Comparison of ENCODE assay signal across 8 cellular contexts in the genomic region with DNA sequence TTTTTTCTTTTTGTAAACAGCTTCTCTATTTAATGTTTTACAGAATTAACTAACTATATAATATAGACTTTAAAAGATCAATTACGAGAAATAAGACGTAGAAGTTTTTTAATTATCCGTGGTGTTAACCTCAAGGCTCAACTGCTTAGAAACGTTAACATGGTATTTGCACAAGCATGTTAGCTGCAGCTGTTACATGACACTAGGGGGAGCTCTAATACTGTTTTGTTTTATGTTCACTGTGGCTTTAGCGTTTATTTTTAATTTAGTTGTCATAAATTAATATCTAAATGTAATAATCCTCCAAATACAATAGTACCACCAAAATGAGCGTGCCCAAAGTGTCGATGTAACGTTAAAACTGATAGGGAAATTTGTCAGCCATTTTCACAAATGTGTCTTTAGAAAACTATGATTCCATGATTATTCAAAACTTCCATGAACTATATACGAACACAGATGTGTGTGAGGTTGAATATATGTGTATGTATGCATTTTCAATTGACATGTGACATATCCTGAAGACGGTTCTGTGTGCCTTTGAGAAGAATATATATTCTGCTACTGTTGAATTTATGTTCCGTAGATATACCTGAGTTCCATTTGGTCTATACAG.
DNase-seq lines count a peak whose midpoint lies in the region; ATAC-seq and TF ChIP-seq lines count a peak whose summit lies in the region.

No MANE protein-coding gene starts in this region.

- H3K4me1 Mint-ChIP-seq in HFFc6 (ENCODE audit: low read depth) = no peaks in the 10 kb centered on the region
- no peaks in the 10 kb centered on the region for H3K4me1 Mint-ChIP-seq in activated T-helper 2 cell treated with anti-CD3 and anti-CD28 coated beads, Interferon-gamma antibody, Interleukin-2, Interleukin-4, amounts not matched to agents 10 μg/mL and 5 μg/mL and 100 μg/mL, durations not matched to agents 14 hours and 24 hours and 36 hours (ENCODE audit: low read depth)

- intact Hi-C loops in left lung (cut with DNase I) = no loop called here
- intact Hi-C loops in activated T-helper 2 cell treated with anti-CD3 and anti-CD28 coated beads, Interferon-gamma antibody, Interleukin-2, Interleukin-4, amounts not matched to agents 10 μg/mL and 5 μg/mL and 100 μg/mL, durations not matched to agents 14 hours and 24 hours and 36 hours (cut with micrococcal nuclease) = no loop called here

- peak; percentile 75 for ATAC-seq in left lung

- H3K27ac Mint-ChIP-seq in HFFc6 = no peak overlapping the region
- no peak overlapping the region for H3K27ac Mint-ChIP-seq in activated T-helper 2 cell treated with anti-CD3 and anti-CD28 coated beads, Interferon-gamma antibody, Interleukin-2, Interleukin-4, amounts not matched to agents 10 μg/mL and 5 μg/mL and 100 μg/mL, durations not matched to agents 14 hours and 24 hours and 36 hours

- in situ Hi-C loops in astrocyte of the spinal cord (cut with HindIII; ENCODE audit: low sequenced_read_pairs) = no loop called here

- H3K9me3 ChIP-seq in left lung = no peaks in the 10 kb centered on the region

- no peaks in the 10 kb centered on the region for H3K36me3 ChIP-seq in left lung

- no peaks in the 10 kb centered on the region for H3K27me3 ChIP-seq in left lung

- H3K27ac ChIP-seq in left lung = no peak overlapping the region

- no peak overlapping the region for H3K4me3 ChIP-seq in astrocyte of the spinal cord (ENCODE audit: low read depth, low read length)
- no peak overlapping the region for H3K4me3 ChIP-seq in left lung

- H3K9me3 Mint-ChIP-seq in HFFc6 = 0 out of 2 replicates have a peak, but pooled peaks cover 4% of the 10 kb centered on the region
- H3K9me3 Mint-ChIP-seq in activated T-helper 2 cell treated with anti-CD3 and anti-CD28 coated beads, Interferon-gamma antibody, Interleukin-2, Interleukin-4, amounts not matched to agents 10 μg/mL and 5 μg/mL and 100 μg/mL, durations not matched to agents 14 hours and 24 hours and 36 hours = no peaks in the 10 kb centered on the region

- H3K27me3 Mint-ChIP-seq in HFFc6 (ENCODE audit: insufficient read depth) = no peaks in the 10 kb centered on the region
- H3K27me3 Mint-ChIP-seq in activated T-helper 2 cell treated with anti-CD3 and anti-CD28 coated beads, Interferon-gamma antibody, Interleukin-2, Interleukin-4, amounts not matched to agents 10 μg/mL and 5 μg/mL and 100 μg/mL, durations not matched to agents 14 hours and 24 hours and 36 hours (ENCODE audit: low read depth) = no peaks in the 10 kb centered on the region

- no peaks in the 10 kb centered on the region for H3K36me3 Mint-ChIP-seq in HFFc6 (ENCODE audit: low read depth)
- no peaks in the 10 kb centered on the region for H3K36me3 Mint-ChIP-seq in activated T-helper 2 cell treated with anti-CD3 and anti-CD28 coated beads, Interferon-gamma antibody, Interleukin-2, Interleukin-4, amounts not matched to agents 10 μg/mL and 5 μg/mL and 100 μg/mL, durations not matched to agents 14 hours and 24 hours and 36 hours (ENCODE audit: low read depth)

- TF ChIP-seq CTCF in HFFc6 (IDR thresholded peaks at IDR 0.05) = peak; percentile 88
- peak; percentile 85 for TF ChIP-seq CTCF in astrocyte of the spinal cord (IDR thresholded peaks at IDR 0.05; ENCODE audit: low read depth, low read length)
- TF ChIP-seq CTCF in left lung (IDR thresholded peaks at IDR 0.05) = peak; percentile 68 to 86

- no peaks in the 10 kb centered on the region for H3K4me1 ChIP-seq in left lung

- H3K4me3 Mint-ChIP-seq in HFFc6 = no peak overlapping the region
- H3K4me3 Mint-ChIP-seq in activated T-helper 2 cell treated with anti-CD3 and anti-CD28 coated beads, Interferon-gamma antibody, Interleukin-2, Interleukin-4, amounts not matched to agents 10 μg/mL and 5 μg/mL and 100 μg/mL, durations not matched to agents 14 hours and 24 hours and 36 hours (ENCODE audit: low read depth) = no peak overlapping the region

- DNase-seq in DMS 273 (lab: John Stamatoyannopoulos, UW; ENCODE audit: unreplicated experiment) = peak; percentile 40
- no peak for DNase-seq in DMS 273 treated with DMSO at 0.1 percent for 48 hours (lab: John Stamatoyannopoulos, UW)
- peak; percentile 21 for DNase-seq in HFFc6
- DNase-seq in NCI-H146 treated with DMSO at 0.1 percent for 48 hours (lab: John Stamatoyannopoulos, UW; ENCODE audit: unreplicated experiment) = peak; percentile 45
- peak; percentile 40 for DNase-seq in astrocyte of the spinal cord (ENCODE audit: low read depth, low spot score)
- DNase-seq in left lung = no peak
- no peak for DNase-seq in NCI-H128 (lab: John Stamatoyannopoulos, UW; ENCODE audit: unreplicated experiment)
- no peak for DNase-seq in activated T-helper 2 cell treated with anti-CD3 and anti-CD28 coated beads, Interferon-gamma antibody, Interleukin-2, Interleukin-4, amounts not matched to agents 10 μg/mL and 5 μg/mL and 100 μg/mL, durations not matched to agents 14 hours and 24 hours and 36 hours (ENCODE audit: low spot score)

Comparison
In these comparisons a context has a peak if more than half of its experiments do, and no peak if none do; other contexts are left out.
1. DNase-seq: peak in DMS 273 (single experiment), HFFc6 (single experiment), NCI-H146 treated with DMSO at 0.1 percent for 48 hours (single experiment) and astrocyte of the spinal cord (single experiment); none in DMS 273 treated with DMSO at 0.1 percent for 48 hours (single experiment), left lung (0 of 2), NCI-H128 (single experiment) and activated T-helper 2 cell treated with anti-CD3 and anti-CD28 coated beads, Interferon-gamma antibody, Interleukin-2, Interleukin-4, amounts not matched to agents 10 μg/mL and 5 μg/mL and 100 μg/mL, durations not matched to agents 14 hours and 24 hours and 36 hours (single experiment).
2. Peak in every context shown above with its lines, with median percentiles within 50 percentile points of each other: CTCF ChIP-seq.